In genomic region chr5:157463621-157464407, GRCh38 we compare ENCODE assay signal across 10 cellular contexts. TPM values are rescaled to one million over a fixed set of nuclear protein-coding genes. Genes with fewer than 3 reads are reported as not detected.
DNase-seq lines count a peak whose midpoint lies in the region; FAIRE-seq and TF ChIP-seq lines count a peak whose summit lies in the region.
"Had no signal": no experiment of that assay in that cellular context is flagged by ENCODE, and none has a peak within 500 bp of the region (broad histone marks: within the 10 kb centered on the region; RNA-seq: fewer than 3 reads in every experiment).

No MANE protein-coding gene starts in this region.

- H3F3A ChIP-seq in MM.1S (ENCODE audit: insufficient read depth, low read length): no peaks in the 10 kb centered on the region

- H3K36me3 ChIP-seq in suprapubic skin (no peaks in the 10 kb centered on the region), MM.1S (replicated peaks; ENCODE audit: insufficient read depth, low read length) (no peaks in the 10 kb centered on the region)

- 53% methylated on average over 7 of the region's 7 CpGs for WGBS in suprapubic skin

- H3K27ac ChIP-seq in suprapubic skin (peak overlapping the region; percentile 72), MM.1S (ENCODE audit: low read length) (no peak overlapping the region)

- H3K4me1 Mint-ChIP-seq in activated naive CD4-positive, alpha-beta T cell treated with anti-CD3 and anti-CD28 coated beads for 36 hours (ENCODE audit: low read depth): peaks cover 36% of the 10 kb centered on the region

- H3K27me3 Mint-ChIP-seq in activated naive CD4-positive, alpha-beta T cell treated with anti-CD3 and anti-CD28 coated beads for 36 hours (ENCODE audit: low read depth): peaks cover 24% of the 10 kb centered on the region

- no peaks in the 10 kb centered on the region for H4K20me1 ChIP-seq in MM.1S (ENCODE audit: insufficient read depth, low read length)

- no peaks in the 10 kb centered on the region for H3K9me3 Mint-ChIP-seq in activated naive CD4-positive, alpha-beta T cell treated with anti-CD3 and anti-CD28 coated beads for 36 hours

- peak overlapping the region; percentile 89 for H3K27ac Mint-ChIP-seq in activated naive CD4-positive, alpha-beta T cell treated with anti-CD3 and anti-CD28 coated beads for 36 hours

- no peak overlapping the region for H3K9ac ChIP-seq in MM.1S (ENCODE audit: low read length)

- TF ChIP-seq CTCF in fibroblast of villous mesenchyme (IDR thresholded peaks at IDR 0.05; ENCODE audit: insufficient read depth, low read depth, low read length) (no peak), suprapubic skin (IDR thresholded peaks at IDR 0.05) (no peak), MM.1S (IDR thresholded peaks at IDR 0.05; ENCODE audit: low read length) (no peak)

- no peak overlapping the region for H3K4me2 ChIP-seq in MM.1S (ENCODE audit: low read depth, low read length)

- peak; percentile 87 for FAIRE-seq in RCC 7860 (lab: Jason Lieb, UNC)
- FAIRE-seq: G401.6 had no signal

- no peaks in the 10 kb centered on the region for H3K79me2 ChIP-seq in MM.1S (ENCODE audit: low read length)

- intact Hi-C loops in activated naive CD4-positive, alpha-beta T cell treated with anti-CD3 and anti-CD28 coated beads for 36 hours (cut with micrococcal nuclease): loop anchor here (1.0 to 10.0 kb wide), 16 partner anchors 64 to 1993 kb away; partner anchors contain the start of genes HAVCR2, LSM11 and MED7

- no peak overlapping the region for H2AFZ ChIP-seq in MM.1S (ENCODE audit: low read length)

- TF ChIP-seq POLR2A in suprapubic skin (IDR thresholded peaks at IDR 0.05): no peak

- H3K27me3 ChIP-seq in suprapubic skin (peaks cover 6% of the 10 kb centered on the region), MM.1S (replicated peaks; ENCODE audit: insufficient read depth, low read length) (peaks cover 7% of the 10 kb centered on the region; the same call in 1 of the 2 replicates)

- H3K9me3 ChIP-seq in suprapubic skin (no peaks in the 10 kb centered on the region), MM.1S (replicated peaks; ENCODE audit: insufficient read depth, low read length) (no peaks in the 10 kb centered on the region)

- H3K4me3 Mint-ChIP-seq in activated naive CD4-positive, alpha-beta T cell treated with anti-CD3 and anti-CD28 coated beads for 36 hours: peak overlapping the region; percentile 28

- H3K36me3 Mint-ChIP-seq in activated naive CD4-positive, alpha-beta T cell treated with anti-CD3 and anti-CD28 coated beads for 36 hours (ENCODE audit: low read depth): peaks cover 23% of the 10 kb centered on the region

- no peak for TF ChIP-seq EP300 in suprapubic skin (IDR thresholded peaks at IDR 0.05)

- no peak for DNase-seq in activated naive CD4-positive, alpha-beta T cell treated with anti-CD3 and anti-CD28 coated beads for 36 hours
- DNase-seq in activated naive CD4-positive, alpha-beta T cell treated with anti-CD3 and anti-CD28 coated beads, Interleukin-2, amount 50 U/mL, for 16 hours: no peak
- DNase-seq in RCC 7860 (ENCODE audit: low spot score): peak; percentile 82
- peak; percentile 68 for DNase-seq in fibroblast of villous mesenchyme (ENCODE audit: low read depth)
- no peak for DNase-seq in suprapubic skin (ENCODE audit: low spot score in 2 of 2)
- DNase-seq in LoVo (ENCODE audit: low spot score): no peak
- DNase-seq in NCI-H2029 (lab: John Stamatoyannopoulos, UW): no peak
- no peak for DNase-seq in MM.1S
- DNase-seq: posterior cingulate gyrus had no signal

- H3K4me3 ChIP-seq in fibroblast of villous mesenchyme (ENCODE audit: low read depth, low read length) (no peak overlapping the region), suprapubic skin (no peak overlapping the region), MM.1S (ENCODE audit: low read length) (no peak overlapping the region)

- H3K4me1 ChIP-seq in suprapubic skin (peaks cover 59% of the 10 kb centered on the region), MM.1S (ENCODE audit: low read length) (no peaks in the 10 kb centered on the region)

- no peaks in the 10 kb centered on the region for H3K9me2 ChIP-seq in MM.1S (replicated peaks; ENCODE audit: insufficient read depth, low read length)

- CTCF ChIA-PET in activated naive CD4-positive, alpha-beta T cell treated with anti-CD3 and anti-CD28 coated beads for 36 hours (lab: Charles Lee): interaction anchor here (0.6 to 1.7 kb wide), 8 partner anchors 8 to 298 kb away, joined by 3 to 6 read pairs (median 4); partner anchors contain the start of gene LSM11

RNA-seq across cellular contexts. Expression of gene NIPAL4, which starts 3.8 kb away (rescaled TPM):
- total RNA-seq in activated naive CD4-positive, alpha-beta T cell treated with anti-CD3 and anti-CD28 coated beads for 36 hours: 10 to 100 TPM; 10.1 TPM
- total RNA-seq in fibroblast of villous mesenchyme (1.7 and 2.3 TPM in 2 replicates), suprapubic skin (100 to 1,000 TPM in 2 of 4 donors, 10 to 100 TPM in 2; 45.8 to 111 (median 86.6) TPM)

Comparison
In these comparisons a context has a peak if more than half of its experiments do, and no peak if none do; other contexts are left out.
1. DNase-seq: peak in RCC 7860 (single experiment) and fibroblast of villous mesenchyme (single experiment); none in activated naive CD4-positive, alpha-beta T cell treated with anti-CD3 and anti-CD28 coated beads for 36 hours (single experiment), activated naive CD4-positive, alpha-beta T cell treated with anti-CD3 and anti-CD28 coated beads, Interleukin-2, amount 50 U/mL, for 16 hours (single experiment), suprapubic skin (0 of 2), LoVo (single experiment), NCI-H2029 (single experiment) and MM.1S (single experiment).
2. RNA of gene NIPAL4, which starts 3.8 kb away (total RNA-seq): 45.8 to 111 TPM in suprapubic skin; 10.1 TPM in activated naive CD4-positive, alpha-beta T cell treated with anti-CD3 and anti-CD28 coated beads for 36 hours and 1.7 to 2.3 TPM in fibroblast of villous mesenchyme; every median in the first group is over 4 times any median in the second.